In genomic region chr1:58699011-58699762, GRCh38 we compare ENCODE assay signal across 8 cellular contexts. TPM values are rescaled to one million over a fixed set of nuclear protein-coding genes. Genes with fewer than 3 reads are reported as not detected.
DNase-seq lines count a peak whose midpoint lies in the region; ATAC-seq and TF ChIP-seq lines count a peak whose summit lies in the region.

No MANE protein-coding gene starts in this region.

- H3K36me3 ChIP-seq in BLaER1 treated with 17β-estradiol and CSF1 and Interleukin-3, amounts not matched to agents 10 nM and 100 nM: peaks cover 10 to 40% (median 29%) of the 10 kb centered on the region in 11 experiments
- peaks cover 37% of the 10 kb centered on the region for H3K36me3 ChIP-seq in HUES64 (ENCODE audit: insufficient read depth, low read length)
- peaks cover 5% of the 10 kb centered on the region for H3K36me3 ChIP-seq in thymus (ENCODE audit: control insufficient read depth, insufficient read depth)

- H3K4me1 Mint-ChIP-seq in brain: peaks cover 23% of the 10 kb centered on the region

- H3K4me3 ChIP-seq in BLaER1 treated with 17β-estradiol and CSF1 and Interleukin-3, amounts not matched to agents 10 nM and 100 nM: peak overlapping the region; percentile 78 to 98 (median 93)
- H3K4me3 ChIP-seq in HUES64 (ENCODE audit: low read length): peak overlapping the region; percentile 93
- H3K4me3 ChIP-seq in thymus (ENCODE audit: low read length): peak overlapping the region; percentile 74

- ATAC-seq in GM19351 (IDR thresholded peaks at IDR 0.05; ENCODE audit: unreplicated experiment): peak; percentile 6
- ATAC-seq in left colon: peak; percentile 57

- H3K4me3 Mint-ChIP-seq in brain: peak overlapping the region; percentile 91 to 98 (median 95)

- H3K36me3 Mint-ChIP-seq in brain: peaks cover 11% of the 10 kb centered on the region

- peak overlapping the region; percentile 92 to 99 (median 96) for H3K9ac ChIP-seq in BLaER1 treated with 17β-estradiol and CSF1 and Interleukin-3, amounts not matched to agents 10 nM and 100 nM
- H3K9ac ChIP-seq in HUES64 (ENCODE audit: low read depth, low read length): peak overlapping the region; percentile 93

- intact Hi-C loops in left colon (cut with DNase I, micrococcal nuclease): no loop called here

- H4K20me1 ChIP-seq in BLaER1 treated with 17β-estradiol and CSF1 and Interleukin-3, amounts not matched to agents 10 nM and 100 nM: peaks cover 0 to 33% (median 27%) of the 10 kb centered on the region in 11 experiments; a peak in 12 of 22 replicates

- peak overlapping the region; percentile 81 to 97 (median 89) for H3K4me2 ChIP-seq in BLaER1 treated with 17β-estradiol and CSF1 and Interleukin-3, amounts not matched to agents 10 nM and 100 nM

- peak overlapping the region; percentile 88 to 98 (median 91) for H3K27ac Mint-ChIP-seq in brain

- H3K9me3 ChIP-seq in BLaER1 treated with 17β-estradiol and CSF1 and Interleukin-3, amounts not matched to agents 10 nM and 100 nM (replicated peaks in 1 of 11): no peaks in the 10 kb centered on the region; a peak in 2 of 22 replicates
- H3K9me3 ChIP-seq in HUES64 (ENCODE audit: insufficient read depth, low read depth, low read length) (no peaks in the 10 kb centered on the region), thymus (ENCODE audit: control insufficient read depth) (no peaks in the 10 kb centered on the region)

- no peaks in the 10 kb centered on the region for H3K27me3 ChIP-seq in BLaER1 treated with 17β-estradiol and CSF1 and Interleukin-3, amounts not matched to agents 10 nM and 100 nM
- H3K27me3 ChIP-seq in HUES64 (ENCODE audit: insufficient read depth, low read length): no peaks in the 10 kb centered on the region
- H3K27me3 ChIP-seq in thymus (ENCODE audit: control insufficient read depth, insufficient read depth): no peaks in the 10 kb centered on the region

- H3K4me1 ChIP-seq in BLaER1 treated with 17β-estradiol and CSF1 and Interleukin-3, amounts not matched to agents 10 nM and 100 nM: peaks cover 6 to 19% (median 10%) of the 10 kb centered on the region in 10 experiments; a peak in 19 of 20 replicates
- peaks cover 37% of the 10 kb centered on the region for H3K4me1 ChIP-seq in HUES64 (ENCODE audit: insufficient read depth, low read length)
- peaks cover 9% of the 10 kb centered on the region for H3K4me1 ChIP-seq in thymus (ENCODE audit: control insufficient read depth, insufficient read depth, low read length)

- H3K9me3 Mint-ChIP-seq in brain: peaks cover 0 to 2% (median 0%) of the 10 kb centered on the region in 5 experiments

- DNase-seq in left colon: no peak
- no peak for DNase-seq in SIG-M5 (lab: John Stamatoyannopoulos, UW)
- DNase-seq in RPMI8226: no peak

- peaks cover 8% of the 10 kb centered on the region for H3K27me3 Mint-ChIP-seq in brain

- WGBS in HUES64: 5% methylated on average over 16 of the region's 16 CpGs
- 5% methylated on average over 16 of the region's 16 CpGs for WGBS in thymus

- H3K27ac ChIP-seq in BLaER1 treated with 17β-estradiol and CSF1 and Interleukin-3, amounts not matched to agents 10 nM and 100 nM: peak overlapping the region; percentile 90 to 99 (median 97)
- H3K27ac ChIP-seq in HUES64 (ENCODE audit: low read depth, low read length) (peak overlapping the region; percentile 82), thymus (ENCODE audit: low read depth) (peak overlapping the region; percentile 74)

- TF ChIP-seq CTCF in brain (conservative IDR thresholded peaks at IDR 0.05): no peak

RNA-seq across cellular contexts. Expression of gene MYSM1, which starts 0.7 kb away (rescaled TPM):
- 25.8 TPM for polyA plus RNA-seq in HUES64 (2013, experiment 1 of 2)
- 22.2 TPM for polyA plus RNA-seq in HUES64 (2013, experiment 2 of 2)
- polyA plus RNA-seq in brain (ENCODE audit: insufficient read depth, low read depth, low replicate concordance): 1.5 TPM
- 10 to 100 TPM; 40.3 to 52.5 TPM for total RNA-seq in left colon
- 14.7 TPM for polyA plus RNA-seq in thymus
